23 cellular contexts compared by ENCODE assay signal in the genomic region with DNA sequence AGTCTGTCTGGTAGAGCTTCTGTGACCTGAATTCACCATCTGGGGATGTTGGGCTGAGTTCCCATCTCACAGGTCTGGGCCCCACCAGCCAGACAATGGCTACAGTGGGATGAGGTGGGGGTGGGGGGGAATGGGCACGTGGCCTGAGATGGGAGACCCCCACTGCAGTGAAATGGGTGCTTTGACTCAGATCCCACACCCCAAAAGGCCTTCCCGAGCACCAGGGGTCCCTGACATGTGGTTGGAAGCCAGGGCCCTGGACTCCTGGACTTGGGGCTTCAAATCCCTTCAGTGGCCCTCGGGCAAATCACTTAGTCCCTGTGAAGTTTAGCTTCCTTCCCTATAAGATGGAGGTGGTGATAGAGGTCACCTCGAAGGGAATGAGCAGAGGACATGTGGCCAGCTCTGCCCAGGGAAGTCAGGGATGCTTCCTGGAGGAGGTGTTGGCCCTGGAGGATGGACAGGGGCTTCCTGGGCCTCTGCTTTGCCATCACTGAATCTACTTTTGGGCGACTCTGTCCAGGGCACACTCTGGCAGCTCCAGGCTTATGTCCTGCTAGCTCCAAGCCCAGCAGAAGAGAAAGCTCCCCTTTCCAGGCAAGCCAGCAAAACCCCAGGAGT.
"Had no signal": no experiment of that assay in that cellular context is flagged by ENCODE, and none has a peak within 500 bp of the region (broad histone marks: within the 10 kb centered on the region; RNA-seq: fewer than 3 reads in every experiment).

No MANE protein-coding gene starts in this region.

- H3K4me1 Mint-ChIP-seq: stimulated activated effector memory CD8-positive, alpha-beta T cell treated with anti-CD3 and anti-CD28 coated beads, Interleukin-12 subunit alpha, Interleukin-12 subunit beta, amount 100 ng/mL, for 72 hours had no signal

- H3K9me3 Mint-ChIP-seq: natural killer cell; stimulated activated effector memory CD8-positive, alpha-beta T cell treated with anti-CD3 and anti-CD28 coated beads, Interleukin-12 subunit alpha, Interleukin-12 subunit beta, amount 100 ng/mL, for 72 hours had no signal

- H3K79me2 ChIP-seq: hepatocyte had no signal

- H3K36me3 Mint-ChIP-seq: natural killer cell had no signal

- H3K36me3 ChIP-seq: gastrocnemius medialis, right lobe of liver had no signal

- H3K27ac ChIP-seq: gastrocnemius medialis, heart left ventricle, hepatocyte, left lung, pancreas, right lobe of liver, stomach had no signal

- DNase-seq: effector CD4-positive, alpha-beta T cell; foreskin fibroblast; gastrocnemius medialis; left cardiac atrium; left lung; mesendoderm; natural killer cell; occipital lobe; right lobe of liver; small intestine; stimulated activated CD4-positive, alpha-beta T cell treated with anti-CD3 and anti-CD28 coated beads, Interleukin-12 subunit alpha, Interleukin-12 subunit beta, amount 100 ng/mL, for 4 hours; stimulated activated CD4-positive, alpha-beta T cell treated with anti-CD3 and anti-CD28 coated beads, Interleukin-2, amount 100 ng/mL, for 24 hours; stimulated activated CD4-positive, alpha-beta T cell treated with anti-CD3 and anti-CD28 coated beads, Interleukin-4, amount 100 ng/mL, for 24 hours; stimulated activated naive CD4-positive, alpha-beta T cell treated with Interleukin-2 at 50 U/mL for 16 hours; stomach; thyroid gland; trophoblast cell had no signal

- H3K4me2 ChIP-seq: hepatocyte had no signal

- H3K4me3 Mint-ChIP-seq: natural killer cell; stimulated activated effector memory CD8-positive, alpha-beta T cell treated with anti-CD3 and anti-CD28 coated beads, Interleukin-12 subunit alpha, Interleukin-12 subunit beta, amount 100 ng/mL, for 72 hours had no signal

- FAIRE-seq: colon, pancreas, small intestine had no signal

- H3K27ac Mint-ChIP-seq: natural killer cell; stimulated activated effector memory CD8-positive, alpha-beta T cell treated with anti-CD3 and anti-CD28 coated beads, Interleukin-12 subunit alpha, Interleukin-12 subunit beta, amount 100 ng/mL, for 72 hours had no signal

- H2AFZ ChIP-seq: hepatocyte had no signal

- ATAC-seq: gastrocnemius medialis; heart left ventricle; left cardiac atrium; left lung; natural killer cell; pancreas; right lobe of liver; stimulated activated effector memory CD8-positive, alpha-beta T cell treated with anti-CD3 and anti-CD28 coated beads, Interleukin-12 subunit alpha, Interleukin-12 subunit beta, amount 100 ng/mL, for 72 hours had no signal

- H3K4me1 ChIP-seq: gastrocnemius medialis, heart left ventricle, left lung, pancreas, right lobe of liver, stomach had no signal

- H3K27me3 ChIP-seq: dorsolateral prefrontal cortex, gastrocnemius medialis, heart left ventricle, hepatocyte, left lung, pancreas, right lobe of liver, stomach, thyroid gland had no signal

- H3K4me3 ChIP-seq: dorsolateral prefrontal cortex, gastrocnemius medialis, heart left ventricle, hepatocyte, left lung, pancreas, right lobe of liver, stomach, thyroid gland had no signal

- H3K9me3 ChIP-seq: gastrocnemius medialis, left lung, pancreas, right lobe of liver, thyroid gland had no signal
